Comparison of ENCODE assay signal across 19 cellular contexts in genomic region chr19:20472854-20473253, GRCh38.
"Had no signal": no experiment of that assay in that cellular context is flagged by ENCODE, and none has a peak within 500 bp of the region (broad histone marks: within the 10 kb centered on the region; RNA-seq: fewer than 3 reads in every experiment).

No MANE protein-coding gene starts in this region.

- H3K27me3 Mint-ChIP-seq: activated CD4-positive, alpha-beta T cell treated with anti-CD3 and anti-CD28 coated beads, Interleukin-2, amount 10 ng/mL, durations not matched to agents 24 days and 14 days; activated naive CD8-positive, alpha-beta T cell treated with anti-CD3 and anti-CD28 coated beads, Interleukin-2, amount 50 U/mL, for 24 hours; activated T-cell treated with anti-CD3 and anti-CD28 coated beads, Interleukin-2, amount 50 U/mL, for 24 hours; natural killer cell treated with Interleukin-12 subunit alpha and Interleukin-12 subunit beta and Interleukin-15 and Interleukin-18, amount 100 ng/mL, for 72 hours; stimulated activated naive CD8-positive, alpha-beta T cell treated with anti-CD3 and anti-CD28 coated beads, Interleukin-15, amount 100 ng/mL, for 72 hours; type B pancreatic cell had no signal

- ATAC-seq: activated CD8-positive, alpha-beta T cell treated with anti-CD3 and anti-CD28 coated beads, Interleukin-2, amount 10 ng/mL, durations not matched to agents 7 days and 5 days; activated naive CD8-positive, alpha-beta T cell treated with anti-CD3 and anti-CD28 coated beads, Interleukin-2, amount 50 U/mL, for 24 hours; natural killer cell treated with Interleukin-12 subunit alpha and Interleukin-12 subunit beta and Interleukin-15 and Interleukin-18, amount 100 ng/mL, for 72 hours; right lobe of liver; stimulated activated naive CD8-positive, alpha-beta T cell treated with anti-CD3 and anti-CD28 coated beads, Interleukin-15, amount 100 ng/mL, for 72 hours had no signal

- H3K36me3 ChIP-seq: right lobe of liver, suprapubic skin had no signal

- DNase-seq: activated CD4-positive, alpha-beta T cell treated with anti-CD3 and anti-CD28 coated beads, Interleukin-2, amount 10 ng/mL, durations not matched to agents 24 days and 14 days; activated CD8-positive, alpha-beta T cell treated with anti-CD3 and anti-CD28 coated beads, Interleukin-2, amount 10 ng/mL, durations not matched to agents 7 days and 5 days; activated naive CD4-positive, alpha-beta T cell treated with anti-CD3 and anti-CD28 coated beads for 36 hours; activated naive CD8-positive, alpha-beta T cell treated with anti-CD3 and anti-CD28 coated beads, Interleukin-2, amount 50 U/mL, for 24 hours; activated T-cell treated with anti-CD3 and anti-CD28 coated beads, Interleukin-2, amount 50 U/mL, for 24 hours; anterior cingulate cortex; foreskin fibroblast; right lobe of liver; small intestine; stimulated activated CD4-positive, alpha-beta T cell treated with anti-CD3 and anti-CD28 coated beads, Interleukin-4, amount 100 ng/mL, for 1 hour; stimulated activated naive CD8-positive, alpha-beta T cell treated with anti-CD3 and anti-CD28 coated beads, Interleukin-15, amount 100 ng/mL, for 72 hours had no signal

- H3K4me1 Mint-ChIP-seq: activated CD4-positive, alpha-beta T cell treated with anti-CD3 and anti-CD28 coated beads, Interleukin-2, amount 10 ng/mL, durations not matched to agents 24 days and 14 days; activated naive CD8-positive, alpha-beta T cell treated with anti-CD3 and anti-CD28 coated beads, Interleukin-2, amount 50 U/mL, for 24 hours; brain; stimulated activated naive CD8-positive, alpha-beta T cell treated with anti-CD3 and anti-CD28 coated beads, Interleukin-15, amount 100 ng/mL, for 72 hours had no signal

- H3K9ac ChIP-seq: parathyroid adenoma had no signal

- FAIRE-seq: islet of Langerhans, small intestine had no signal

- H3K79me2 ChIP-seq: hepatocyte, parathyroid adenoma had no signal

- H3K36me3 Mint-ChIP-seq: brain, mesothelial cell of epicardium, type B pancreatic cell had no signal

- H2AFZ ChIP-seq: hepatocyte, parathyroid adenoma had no signal

- H3K4me2 ChIP-seq: hepatocyte had no signal

- H3K4me3 ChIP-seq: hepatocyte, right lobe of liver, suprapubic skin had no signal

- H3K9me3 ChIP-seq: right lobe of liver had no signal

- H3K4me3 Mint-ChIP-seq: activated CD4-positive, alpha-beta T cell treated with anti-CD3 and anti-CD28 coated beads, Interleukin-2, amount 10 ng/mL, durations not matched to agents 24 days and 14 days; activated CD8-positive, alpha-beta T cell treated with anti-CD3 and anti-CD28 coated beads, Interleukin-2, amount 10 ng/mL, durations not matched to agents 7 days and 5 days; activated naive CD4-positive, alpha-beta T cell treated with anti-CD3 and anti-CD28 coated beads for 36 hours; activated naive CD8-positive, alpha-beta T cell treated with anti-CD3 and anti-CD28 coated beads, Interleukin-2, amount 50 U/mL, for 24 hours; activated T-cell treated with anti-CD3 and anti-CD28 coated beads, Interleukin-2, amount 50 U/mL, for 24 hours; brain; mesothelial cell of epicardium; natural killer cell treated with Interleukin-12 subunit alpha and Interleukin-12 subunit beta and Interleukin-15 and Interleukin-18, amount 100 ng/mL, for 72 hours; stimulated activated naive CD8-positive, alpha-beta T cell treated with anti-CD3 and anti-CD28 coated beads, Interleukin-15, amount 100 ng/mL, for 72 hours; type B pancreatic cell had no signal

- H3K27me3 ChIP-seq: hepatocyte, right lobe of liver, suprapubic skin had no signal

- H3K4me1 ChIP-seq: parathyroid adenoma, right lobe of liver, suprapubic skin had no signal

- H3K27ac ChIP-seq: hepatocyte, parathyroid adenoma, right lobe of liver, suprapubic skin had no signal

- H3K27ac Mint-ChIP-seq: activated CD4-positive, alpha-beta T cell treated with anti-CD3 and anti-CD28 coated beads, Interleukin-2, amount 10 ng/mL, durations not matched to agents 24 days and 14 days; activated CD8-positive, alpha-beta T cell treated with anti-CD3 and anti-CD28 coated beads, Interleukin-2, amount 10 ng/mL, durations not matched to agents 7 days and 5 days; activated naive CD4-positive, alpha-beta T cell treated with anti-CD3 and anti-CD28 coated beads for 36 hours; activated naive CD8-positive, alpha-beta T cell treated with anti-CD3 and anti-CD28 coated beads, Interleukin-2, amount 50 U/mL, for 24 hours; activated T-cell treated with anti-CD3 and anti-CD28 coated beads, Interleukin-2, amount 50 U/mL, for 24 hours; brain; mesothelial cell of epicardium; natural killer cell treated with Interleukin-12 subunit alpha and Interleukin-12 subunit beta and Interleukin-15 and Interleukin-18, amount 100 ng/mL, for 72 hours; stimulated activated naive CD8-positive, alpha-beta T cell treated with anti-CD3 and anti-CD28 coated beads, Interleukin-15, amount 100 ng/mL, for 72 hours; type B pancreatic cell had no signal
